20 cellular contexts compared by ENCODE assay signal in genomic region chr18:10052871-10053270, GRCh38.
"Had no signal": no experiment of that assay in that cellular context is flagged by ENCODE, and none has a peak within 500 bp of the region (broad histone marks: within the 10 kb centered on the region; RNA-seq: fewer than 3 reads in every experiment).

No MANE protein-coding gene starts in this region.

- ATAC-seq: activated naive CD4-positive, alpha-beta T cell treated with anti-CD3 and anti-CD28 coated beads, Interleukin-2, amount 50 U/mL, for 72 hours; activated T-helper 17 cell treated with anti-CD3 and anti-CD28 coated beads, Interleukin-2, amount 50 U/mL, for 72 hours; SK-N-SH treated with all-trans-retinoic acid at 6 μM for 48 hours; stimulated activated effector memory CD8-positive, alpha-beta T cell treated with anti-CD3 and anti-CD28 coated beads, Interleukin-12 subunit alpha, Interleukin-12 subunit beta, amount 100 ng/mL, for 72 hours; stimulated activated naive CD8-positive, alpha-beta T cell treated with anti-CD3 and anti-CD28 coated beads, Interleukin-15, amount 100 ng/mL, for 72 hours; WTC11 had no signal

- H3K9me3 Mint-ChIP-seq: activated naive CD4-positive, alpha-beta T cell treated with anti-CD3 and anti-CD28 coated beads, Interleukin-2, amount 50 U/mL, for 72 hours; activated T-cell treated with anti-CD3 and anti-CD28 coated beads, Interleukin-2, amount 50 U/mL, for 24 hours; activated T-helper 17 cell treated with anti-CD3 and anti-CD28 coated beads, Interleukin-2, amount 50 U/mL, for 72 hours; nephron progenitor cell; stimulated activated effector memory CD8-positive, alpha-beta T cell treated with anti-CD3 and anti-CD28 coated beads, Interleukin-12 subunit alpha, Interleukin-12 subunit beta, amount 100 ng/mL, for 72 hours; stimulated activated naive CD8-positive, alpha-beta T cell treated with anti-CD3 and anti-CD28 coated beads, Interleukin-15, amount 100 ng/mL, for 72 hours; WTC11 had no signal

- H3K36me3 ChIP-seq: pancreas, thoracic aorta had no signal

- H3K27me3 ChIP-seq: pancreas had no signal

- H3K4me3 Mint-ChIP-seq: activated T-cell treated with anti-CD3 and anti-CD28 coated beads, Interleukin-2, amount 50 U/mL, for 24 hours; activated T-helper 17 cell treated with anti-CD3 and anti-CD28 coated beads, Interleukin-2, amount 50 U/mL, for 72 hours; nephron progenitor cell; stimulated activated effector memory CD8-positive, alpha-beta T cell treated with anti-CD3 and anti-CD28 coated beads, Interleukin-12 subunit alpha, Interleukin-12 subunit beta, amount 100 ng/mL, for 72 hours; stimulated activated naive CD8-positive, alpha-beta T cell treated with anti-CD3 and anti-CD28 coated beads, Interleukin-15, amount 100 ng/mL, for 72 hours; WTC11 had no signal

- H3K4me1 Mint-ChIP-seq: activated T-helper 17 cell treated with anti-CD3 and anti-CD28 coated beads, Interleukin-2, amount 50 U/mL, for 72 hours; stimulated activated effector memory CD8-positive, alpha-beta T cell treated with anti-CD3 and anti-CD28 coated beads, Interleukin-12 subunit alpha, Interleukin-12 subunit beta, amount 100 ng/mL, for 72 hours; WTC11 had no signal

- H3K4me1 ChIP-seq: psoas muscle had no signal

- H3K4me3 ChIP-seq: mucosa of descending colon, pancreas, psoas muscle, skin epidermis, thoracic aorta had no signal

- H3K27ac ChIP-seq: epithelial cell of prostate, psoas muscle had no signal

- H3K27ac Mint-ChIP-seq: activated naive CD4-positive, alpha-beta T cell treated with anti-CD3 and anti-CD28 coated beads, Interleukin-2, amount 50 U/mL, for 72 hours; activated T-cell treated with anti-CD3 and anti-CD28 coated beads, Interleukin-2, amount 50 U/mL, for 24 hours; activated T-helper 17 cell treated with anti-CD3 and anti-CD28 coated beads, Interleukin-2, amount 50 U/mL, for 72 hours; nephron progenitor cell; stimulated activated effector memory CD8-positive, alpha-beta T cell treated with anti-CD3 and anti-CD28 coated beads, Interleukin-12 subunit alpha, Interleukin-12 subunit beta, amount 100 ng/mL, for 72 hours; stimulated activated naive CD8-positive, alpha-beta T cell treated with anti-CD3 and anti-CD28 coated beads, Interleukin-15, amount 100 ng/mL, for 72 hours; WTC11 had no signal

- H3K27me3 Mint-ChIP-seq: activated T-cell treated with anti-CD3 and anti-CD28 coated beads, Interleukin-2, amount 50 U/mL, for 24 hours had no signal

- H3K9me3 ChIP-seq: mucosa of descending colon, pancreas, psoas muscle, thoracic aorta had no signal

- H3K36me3 Mint-ChIP-seq: activated naive CD4-positive, alpha-beta T cell treated with anti-CD3 and anti-CD28 coated beads, Interleukin-2, amount 50 U/mL, for 72 hours; stimulated activated effector memory CD8-positive, alpha-beta T cell treated with anti-CD3 and anti-CD28 coated beads, Interleukin-12 subunit alpha, Interleukin-12 subunit beta, amount 100 ng/mL, for 72 hours; WTC11 had no signal

- DNase-seq: activated CD4-positive, alpha-beta T cell treated with anti-CD3 and anti-CD28 coated beads, Interleukin-2, amount 50 U/mL, for 4 hours; activated CD8-positive, alpha-beta memory T cell treated with anti-CD3 and anti-CD28 coated beads for 24 hours; activated CD8-positive, alpha-beta memory T cell treated with anti-CD3 and anti-CD28 coated beads, Interleukin-2, amount 50 U/mL, for 4 hours; activated T-cell treated with anti-CD3 and anti-CD28 coated beads, Interleukin-2, amount 50 U/mL, for 24 hours; cortex of kidney; mesendoderm; nephron progenitor cell; pancreas; stimulated activated CD4-positive, alpha-beta T cell treated with anti-CD3 and anti-CD28 coated beads, Interleukin-1b, Interleukin-23, amount 100 ng/mL, for 48 hours; stimulated activated naive CD8-positive, alpha-beta T cell treated with anti-CD3 and anti-CD28 coated beads, Interleukin-15, amount 100 ng/mL, for 72 hours had no signal
